In genomic region chr18:58024139-58024538, GRCh38 we compare ENCODE assay signal across 1 cellular context.
TF ChIP-seq lines count a peak whose summit lies in the region.

No MANE protein-coding gene starts in this region.

TF ChIP-seq in HepG2, 621 proteins besides CTCF, POLR2A, EP300 and RAD21 (continued from another document):
- TF ChIP-seq SIX1 (CRISPR knock-in tag; IDR thresholded peaks at IDR 0.05; ENCODE audit: borderline replicate concordance), result peak; percentile 61; the same call in 1 of the 2 replicates
- TF ChIP-seq, protein P1, sequence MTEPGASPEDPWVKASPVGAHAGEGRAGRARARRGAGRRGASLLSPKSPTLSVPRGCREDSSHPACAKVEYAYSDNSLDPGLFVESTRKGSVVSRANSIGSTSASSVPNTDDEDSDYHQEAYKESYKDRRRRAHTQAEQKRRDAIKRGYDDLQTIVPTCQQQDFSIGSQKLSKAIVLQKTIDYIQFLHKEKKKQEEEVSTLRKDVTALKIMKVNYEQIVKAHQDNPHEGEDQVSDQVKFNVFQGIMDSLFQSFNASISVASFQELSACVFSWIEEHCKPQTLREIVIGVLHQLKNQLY (CRISPR knock-in tag; IDR thresholded peaks at IDR 0.05), result 0 out of 2 replicates have a peak, but pooled peaks have one; percentile 31
- peak; percentile 36; the same call in 1 of the 2 replicates for TF ChIP-seq ZNF331 (CRISPR knock-in tag; IDR thresholded peaks at IDR 0.05)
- TF ChIP-seq GABPA (IDR thresholded peaks at IDR 0.05; ENCODE audit: low read depth, low read length), result no peak
- no peak for TF ChIP-seq GABPA (CRISPR knock-in tag; IDR thresholded peaks at IDR 0.05; ENCODE audit: low read depth)
- TF ChIP-seq, protein P2, sequence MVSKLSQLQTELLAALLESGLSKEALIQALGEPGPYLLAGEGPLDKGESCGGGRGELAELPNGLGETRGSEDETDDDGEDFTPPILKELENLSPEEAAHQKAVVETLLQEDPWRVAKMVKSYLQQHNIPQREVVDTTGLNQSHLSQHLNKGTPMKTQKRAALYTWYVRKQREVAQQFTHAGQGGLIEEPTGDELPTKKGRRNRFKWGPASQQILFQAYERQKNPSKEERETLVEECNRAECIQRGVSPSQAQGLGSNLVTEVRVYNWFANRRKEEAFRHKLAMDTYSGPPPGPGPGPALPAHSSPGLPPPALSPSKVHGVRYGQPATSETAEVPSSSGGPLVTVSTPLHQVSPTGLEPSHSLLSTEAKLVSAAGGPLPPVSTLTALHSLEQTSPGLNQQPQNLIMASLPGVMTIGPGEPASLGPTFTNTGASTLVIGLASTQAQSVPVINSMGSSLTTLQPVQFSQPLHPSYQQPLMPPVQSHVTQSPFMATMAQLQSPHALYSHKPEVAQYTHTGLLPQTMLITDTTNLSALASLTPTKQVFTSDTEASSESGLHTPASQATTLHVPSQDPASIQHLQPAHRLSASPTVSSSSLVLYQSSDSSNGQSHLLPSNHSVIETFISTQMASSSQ (IDR thresholded peaks at IDR 0.05; ENCODE audit: low read depth), result no peak
- TF ChIP-seq, protein P2 (CRISPR knock-in tag; IDR thresholded peaks at IDR 0.05; ENCODE audit: borderline replicate concordance), result peak; percentile 75; the same call in 1 of the 2 replicates
- TF ChIP-seq CEBPG (CRISPR knock-in tag; IDR thresholded peaks at IDR 0.05), result peak; percentile 56; the same call in 1 of the 2 replicates
- 0 out of 2 replicates have a peak, but pooled peaks have one; percentile 16 for TF ChIP-seq RXRB (CRISPR knock-in tag; IDR thresholded peaks at IDR 0.05; ENCODE audit: borderline replicate concordance)
- TF ChIP-seq, protein P3, sequence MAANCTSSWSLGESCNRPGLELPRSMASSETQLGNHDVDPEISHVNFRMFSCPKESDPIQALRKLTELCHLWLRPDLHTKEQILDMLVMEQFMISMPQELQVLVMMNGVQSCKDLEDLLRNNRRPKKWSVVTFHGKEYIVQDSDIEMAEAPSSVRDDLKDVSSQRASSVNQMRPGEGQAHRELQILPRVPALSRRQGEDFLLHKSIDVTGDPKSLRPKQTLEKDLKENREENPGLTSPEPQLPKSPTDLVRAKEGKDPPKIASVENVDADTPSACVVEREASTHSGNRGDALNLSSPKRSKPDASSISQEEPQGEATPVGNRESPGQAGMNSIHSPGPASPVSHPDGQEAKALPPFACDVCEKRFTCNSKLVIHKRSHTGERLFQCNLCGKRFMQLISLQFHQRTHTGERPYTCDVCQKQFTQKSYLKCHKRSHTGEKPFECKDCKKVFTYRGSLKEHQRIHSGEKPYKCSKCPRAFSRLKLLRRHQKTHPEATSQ (CRISPR knock-in tag; IDR thresholded peaks at IDR 0.05; ENCODE audit: borderline replicate concordance), result peak; percentile 66; the same call in 1 of the 2 replicates
- TF ChIP-seq BCL6 (CRISPR knock-in tag; IDR thresholded peaks at IDR 0.05), result peak; percentile 72; the same call in 1 of the 2 replicates
- no peak for TF ChIP-seq MYC (CRISPR knock-in tag; IDR thresholded peaks at IDR 0.05; ENCODE audit: borderline replicate concordance)
- TF ChIP-seq, protein P4, sequence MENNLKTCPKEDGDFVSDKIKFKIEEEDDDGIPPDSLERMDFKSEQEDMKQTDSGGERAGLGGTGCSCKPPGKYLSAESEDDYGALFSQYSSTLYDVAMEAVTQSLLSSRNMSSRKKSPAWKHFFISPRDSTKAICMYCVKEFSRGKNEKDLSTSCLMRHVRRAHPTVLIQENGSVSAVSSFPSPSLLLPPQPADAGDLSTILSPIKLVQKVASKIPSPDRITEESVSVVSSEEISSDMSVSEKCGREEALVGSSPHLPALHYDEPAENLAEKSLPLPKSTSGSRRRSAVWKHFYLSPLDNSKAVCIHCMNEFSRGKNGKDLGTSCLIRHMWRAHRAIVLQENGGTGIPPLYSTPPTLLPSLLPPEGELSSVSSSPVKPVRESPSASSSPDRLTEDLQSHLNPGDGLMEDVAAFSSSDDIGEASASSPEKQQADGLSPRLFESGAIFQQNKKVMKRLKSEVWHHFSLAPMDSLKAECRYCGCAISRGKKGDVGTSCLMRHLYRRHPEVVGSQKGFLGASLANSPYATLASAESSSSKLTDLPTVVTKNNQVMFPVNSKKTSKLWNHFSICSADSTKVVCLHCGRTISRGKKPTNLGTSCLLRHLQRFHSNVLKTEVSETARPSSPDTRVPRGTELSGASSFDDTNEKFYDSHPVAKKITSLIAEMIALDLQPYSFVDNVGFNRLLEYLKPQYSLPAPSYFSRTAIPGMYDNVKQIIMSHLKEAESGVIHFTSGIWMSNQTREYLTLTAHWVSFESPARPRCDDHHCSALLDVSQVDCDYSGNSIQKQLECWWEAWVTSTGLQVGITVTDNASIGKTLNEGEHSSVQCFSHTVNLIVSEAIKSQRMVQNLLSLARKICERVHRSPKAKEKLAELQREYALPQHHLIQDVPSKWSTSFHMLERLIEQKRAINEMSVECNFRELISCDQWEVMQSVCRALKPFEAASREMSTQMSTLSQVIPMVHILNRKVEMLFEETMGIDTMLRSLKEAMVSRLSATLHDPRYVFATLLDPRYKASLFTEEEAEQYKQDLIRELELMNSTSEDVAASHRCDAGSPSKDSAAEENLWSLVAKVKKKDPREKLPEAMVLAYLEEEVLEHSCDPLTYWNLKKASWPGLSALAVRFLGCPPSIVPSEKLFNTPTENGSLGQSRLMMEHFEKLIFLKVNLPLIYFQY (CRISPR knock-in tag; IDR thresholded peaks at IDR 0.05; ENCODE audit: borderline replicate concordance), result no peak
- TF ChIP-seq, protein P5, sequence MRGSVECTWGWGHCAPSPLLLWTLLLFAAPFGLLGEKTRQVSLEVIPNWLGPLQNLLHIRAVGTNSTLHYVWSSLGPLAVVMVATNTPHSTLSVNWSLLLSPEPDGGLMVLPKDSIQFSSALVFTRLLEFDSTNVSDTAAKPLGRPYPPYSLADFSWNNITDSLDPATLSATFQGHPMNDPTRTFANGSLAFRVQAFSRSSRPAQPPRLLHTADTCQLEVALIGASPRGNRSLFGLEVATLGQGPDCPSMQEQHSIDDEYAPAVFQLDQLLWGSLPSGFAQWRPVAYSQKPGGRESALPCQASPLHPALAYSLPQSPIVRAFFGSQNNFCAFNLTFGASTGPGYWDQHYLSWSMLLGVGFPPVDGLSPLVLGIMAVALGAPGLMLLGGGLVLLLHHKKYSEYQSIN (CRISPR knock-in tag; IDR thresholded peaks at IDR 0.05; ENCODE audit: borderline replicate concordance), result no peak
- peak; percentile 83; the same call in 1 of the 2 replicates for TF ChIP-seq ISL2 (CRISPR knock-in tag; IDR thresholded peaks at IDR 0.05)
